Comparison of ENCODE assay signal across 8 cellular contexts in the genomic region with DNA sequence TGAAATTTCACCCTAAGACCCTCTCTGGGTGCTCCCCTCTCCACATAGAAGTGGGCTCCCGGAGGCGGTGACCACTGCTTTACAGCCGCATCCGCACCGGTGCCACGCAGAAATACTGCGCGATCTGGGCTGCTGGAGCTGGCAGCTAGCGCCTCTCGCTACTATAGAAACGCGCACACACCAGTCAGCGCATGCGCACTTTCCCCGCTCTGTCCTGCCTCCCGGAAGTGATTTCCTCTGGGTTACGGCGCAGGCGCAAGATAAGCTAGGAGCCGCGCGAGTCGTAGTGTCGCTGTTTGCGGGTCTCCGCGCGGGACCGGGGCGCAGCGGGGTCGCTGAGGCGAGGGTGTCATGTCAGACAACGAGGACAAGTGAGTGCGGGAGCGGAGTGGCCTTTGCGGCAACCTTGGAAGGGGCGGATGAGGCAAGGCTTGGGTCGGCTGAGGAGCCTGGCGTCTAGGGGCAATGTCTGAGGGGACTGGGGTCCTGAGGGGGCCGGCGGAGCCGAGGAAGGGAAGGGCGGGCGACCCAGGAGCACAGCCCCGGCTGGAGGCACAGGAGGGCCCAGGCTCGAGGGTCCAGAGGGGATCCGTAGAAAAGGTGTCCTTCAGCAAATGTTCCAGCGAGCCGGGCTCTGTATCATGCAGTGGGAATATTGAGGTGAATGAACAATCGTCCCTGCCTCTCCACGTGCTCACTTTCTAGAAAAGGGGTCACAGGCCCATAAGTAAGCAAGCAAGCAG. TPM values are rescaled to one million over a fixed set of nuclear protein-coding genes. Genes with fewer than 3 reads are reported as not detected.
A peak's percentile ranks its signal among the peaks of the same experiment; 100 is the strongest.
DNase-seq lines count a peak whose midpoint lies in the region; ATAC-seq and TF ChIP-seq lines count a peak whose summit lies in the region.

Gene C22orf23, minus strand, starts transcription at position 165 of the 743 bp plus-strand sequence. CDS start 452 bp downstream, outside the sequence.
Gene POLR2F, plus strand, starts transcription at position 263 of the 743 bp plus-strand sequence. Its CDS starts 89 bp downstream, at position 352.

- TF ChIP-seq CTCF in left lung (IDR thresholded peaks at IDR 0.05), result no peak

- H3K27me3 Mint-ChIP-seq in dendritic cell treated with granulocyte-macrophage colony-stimulating factor and Interleukin-4, amounts not matched to agents 40 ng/mL and 50 ng/mL, for 4 days, result peaks cover 23% of the 10 kb centered on the region

- H3K9me3 ChIP-seq in left lung, result no peaks in the 10 kb centered on the region

- H3K4me1 ChIP-seq in left lung, result peaks cover 11 to 27% of the 10 kb centered on the region in 2 donors

- no peaks in the 10 kb centered on the region for H3K9me3 Mint-ChIP-seq in dendritic cell treated with granulocyte-macrophage colony-stimulating factor and Interleukin-4, amounts not matched to agents 40 ng/mL and 50 ng/mL, for 4 days

- ATAC-seq in GM19372 (IDR thresholded peaks at IDR 0.05; ENCODE audit: low read depth, unreplicated experiment) (peak; percentile 93), HG03521 (IDR thresholded peaks at IDR 0.05; ENCODE audit: unreplicated experiment) (peak; percentile 87), left lung (peak; percentile 97)

- DNase-seq in CD1c-positive myeloid dendritic cell (ENCODE audit: extremely low spot score), result peak; percentile 99
- peak; percentile 92 for DNase-seq in NCI-H748 (lab: John Stamatoyannopoulos, UW; ENCODE audit: unreplicated experiment)
- DNase-seq in activated CD4-positive, alpha-beta T cell treated with anti-CD3 and anti-CD28 coated beads, Interleukin-2, amount 50 U/mL, for 24 hours (ENCODE audit: low read depth in 1 of 2, low spot score in 1 of 2), result peak; percentile 91 to 96
- peak; percentile 97 to 99 for DNase-seq in left lung
- peak; percentile 94 for DNase-seq in stimulated activated CD4-positive, alpha-beta T cell treated with anti-CD3 and anti-CD28 coated beads, Interleukin-2, amount 100 ng/mL, for 4 hours (ENCODE audit: low read depth)

- H3K4me1 Mint-ChIP-seq in dendritic cell treated with granulocyte-macrophage colony-stimulating factor and Interleukin-4, amounts not matched to agents 40 ng/mL and 50 ng/mL, for 4 days (ENCODE audit: low read depth), result peaks cover 25% of the 10 kb centered on the region

- H3K4me3 Mint-ChIP-seq in dendritic cell treated with granulocyte-macrophage colony-stimulating factor and Interleukin-4, amounts not matched to agents 40 ng/mL and 50 ng/mL, for 4 days, result peak within 1 kb of the TSS; percentile 92

- H3K36me3 ChIP-seq in left lung, result peaks cover 0 to 26% of the 10 kb centered on the region in 2 donors

- peaks cover 30% of the 10 kb centered on the region for H3K36me3 Mint-ChIP-seq in dendritic cell treated with granulocyte-macrophage colony-stimulating factor and Interleukin-4, amounts not matched to agents 40 ng/mL and 50 ng/mL, for 4 days (ENCODE audit: low read depth)

- intact Hi-C loops in dendritic cell treated with granulocyte-macrophage colony-stimulating factor and Interleukin-4, amounts not matched to agents 40 ng/mL and 50 ng/mL, for 4 days (cut with micrococcal nuclease), result no loop called here
- intact Hi-C loops in left lung (cut with DNase I), result no loop called here

- H3K27ac ChIP-seq in left lung, result peak within 1 kb of the TSS in 1 of 2 donors; percentile 70

- peaks cover 0 to 14% of the 10 kb centered on the region in 2 donors for H3K27me3 ChIP-seq in left lung

- peak within 1 kb of the TSS; percentile 88 for H3K27ac Mint-ChIP-seq in dendritic cell treated with granulocyte-macrophage colony-stimulating factor and Interleukin-4, amounts not matched to agents 40 ng/mL and 50 ng/mL, for 4 days

- H3K4me3 ChIP-seq in left lung, result peak within 1 kb of the TSS; percentile 88 to 90

RNA-seq across cellular contexts. Expression of gene C22orf23, which starts in this region (rescaled TPM):
- under 1 TPM; 0.26 to 0.65 TPM for total RNA-seq in left lung

RNA-seq across cellular contexts. Expression of gene POLR2F, which starts in this region (rescaled TPM):
- total RNA-seq in left lung, result 10 to 100 TPM; 58.3 to 64.9 TPM
